In the genomic region with DNA sequence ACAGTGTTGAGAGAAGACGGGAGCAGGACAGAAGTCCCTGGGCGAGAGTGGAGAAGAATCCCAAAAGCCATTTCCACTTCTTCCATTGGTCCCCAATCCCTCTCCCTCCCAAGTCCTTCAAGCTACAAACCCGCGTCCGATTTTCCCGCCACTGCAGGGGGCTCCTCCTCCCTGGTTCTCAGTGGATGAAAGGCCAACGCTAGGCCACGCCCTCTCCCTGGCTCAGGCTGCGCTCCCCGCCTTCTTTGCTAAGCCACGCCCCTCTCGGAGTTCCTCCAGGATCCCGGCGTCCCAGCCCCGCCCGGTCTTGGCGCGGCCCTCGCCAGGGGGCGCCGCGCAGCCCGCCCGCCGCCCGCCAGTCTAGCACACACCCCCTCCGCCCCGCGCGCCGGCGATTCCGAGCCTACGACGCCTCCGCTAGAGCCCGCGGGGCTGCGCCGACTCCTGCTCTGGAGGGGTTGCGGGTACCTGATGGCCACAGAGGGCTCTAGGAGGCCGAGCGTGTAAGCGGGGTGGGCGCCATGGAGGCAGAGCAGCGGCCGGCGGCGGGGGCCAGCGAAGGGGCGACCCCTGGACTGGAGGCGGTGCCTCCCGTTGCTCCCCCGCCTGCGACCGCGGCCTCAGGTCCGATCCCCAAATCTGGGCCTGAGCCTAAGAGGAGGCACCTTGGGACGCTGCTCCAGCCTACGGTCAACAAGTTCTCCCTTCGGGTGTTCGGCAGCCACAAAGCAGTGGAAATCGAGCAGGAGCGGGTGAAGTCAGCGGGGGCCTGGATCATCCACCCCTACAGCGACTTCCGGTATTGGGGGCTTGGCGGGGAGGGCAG, we compare ENCODE assay signal across 8 cellular contexts. TPM values are rescaled to one million over a fixed set of nuclear protein-coding genes. Genes with fewer than 3 reads are reported as not detected.
DNase-seq lines count a peak whose midpoint lies in the region; ATAC-seq and TF ChIP-seq lines count a peak whose summit lies in the region.

A gene (plus strand): TSS at position 394 of the 826 bp plus-strand sequence. CDS start 128 bp downstream, at position 522.

- peak within 1 kb of the TSS; percentile 16 to 69 (median 52) for H3K27ac ChIP-seq in heart left ventricle
- peak within 1 kb of the TSS; percentile 85 to 86 (median 85) for H3K27ac ChIP-seq in transverse colon

- H3K4me3 ChIP-seq in heart left ventricle (peak within 1 kb of the TSS; percentile 33 to 82 (median 70)), transverse colon (peak within 1 kb of the TSS; percentile 56 to 90 (median 70))

- no peaks in the 10 kb centered on the region for H3K9me3 Mint-ChIP-seq in activated naive CD8-positive, alpha-beta T cell treated with anti-CD3 and anti-CD28 coated beads, Interleukin-2, amount 50 U/mL, for 24 hours

- H3K9me3 ChIP-seq in heart left ventricle (no peaks in the 10 kb centered on the region), transverse colon (no peaks in the 10 kb centered on the region)

- H3K27me3 ChIP-seq in heart left ventricle, result no peaks in the 10 kb centered on the region
- no peaks in the 10 kb centered on the region for H3K27me3 ChIP-seq in transverse colon

- peak within 1 kb of the TSS; percentile 74 for H3K4me3 Mint-ChIP-seq in activated naive CD8-positive, alpha-beta T cell treated with anti-CD3 and anti-CD28 coated beads, Interleukin-2, amount 50 U/mL, for 24 hours

- H3K27me3 Mint-ChIP-seq in activated naive CD8-positive, alpha-beta T cell treated with anti-CD3 and anti-CD28 coated beads, Interleukin-2, amount 50 U/mL, for 24 hours, result no peaks in the 10 kb centered on the region

- H3K36me3 ChIP-seq in heart left ventricle (no peaks in the 10 kb centered on the region), transverse colon (no peaks in the 10 kb centered on the region)

- in situ Hi-C loops in transverse colon (cut with MboI; ENCODE audit: low pct_ligation_motif_present in 1 of 4, low pct_unique_long_range_greater_than_20kb in 1 of 4, low sequenced_read_pairs in 3 of 4), result loop anchor here in 3 of 4 donors (5.0 to 10.0 kb wide), 2 partner anchors 45 to 48 kb away; a partner anchor contains a TSS

- 0 to 1% (median 1%) methylated on average over 40 to 68 of the region's 68 CpGs for WGBS in heart left ventricle, 4 donors
- WGBS in transverse colon (ENCODE audit: low coverage in 1 of 2), 2 donors, result 1 to 8% methylated on average over 6 to 50 of the region's 68 CpGs

- no peak for TF ChIP-seq EP300 in transverse colon (IDR thresholded peaks at IDR 0.05; ENCODE audit: low read depth)

- TF ChIP-seq CTCF in GM12872 (IDR thresholded peaks at IDR 0.05; ENCODE audit: insufficient read depth, low read depth, low read length), result peak; percentile 56
- peak; percentile 58 to 98 (median 86) for TF ChIP-seq CTCF in heart left ventricle (IDR thresholded peaks at IDR 0.05)
- peak; percentile 11 to 79 (median 58) for TF ChIP-seq CTCF in transverse colon (IDR thresholded peaks at IDR 0.05)

- H3K36me3 Mint-ChIP-seq in activated naive CD8-positive, alpha-beta T cell treated with anti-CD3 and anti-CD28 coated beads, Interleukin-2, amount 50 U/mL, for 24 hours (ENCODE audit: low read depth), result peaks cover 6% of the 10 kb centered on the region

- H3K27ac Mint-ChIP-seq in activated naive CD8-positive, alpha-beta T cell treated with anti-CD3 and anti-CD28 coated beads, Interleukin-2, amount 50 U/mL, for 24 hours, result peak within 1 kb of the TSS; percentile 75

- H3K4me1 ChIP-seq in heart left ventricle (peaks cover 4 to 31% (median 21%) of the 10 kb centered on the region in 12 donors), transverse colon (peaks cover 7 to 28% (median 23%) of the 10 kb centered on the region in 4 donors)

- intact Hi-C loops in heart left ventricle (cut with DNase I), result loop anchor here in 8 of 10 donors (1.0 to 5.0 kb wide), 4 partner anchors 31 to 46 kb away; a partner anchor contains a TSS
- intact Hi-C loops in transverse colon (cut with DNase I; ENCODE audit: low total_unique reads), result loop anchor here (5.0 kb wide), 1 partner anchor 45 kb away; a partner anchor contains a TSS

- DNase-seq in NCI-H1436 (lab: John Stamatoyannopoulos, UW) (peak; percentile 98), SW 1271 (lab: John Stamatoyannopoulos, UW) (peak; percentile 59 to 85), heart left ventricle (peak; percentile 98 to 99 (median 98)), pons (ENCODE audit: low spot score) (peak; percentile 97), transverse colon (peak; percentile 99)
- DNase-seq in activated naive CD8-positive, alpha-beta T cell treated with anti-CD3 and anti-CD28 coated beads, Interleukin-2, amount 50 U/mL, for 24 hours, result peak; percentile 98

- peak in 1 of 2 donors; percentile 25 for TF ChIP-seq POLR2A in heart left ventricle (IDR thresholded peaks at IDR 0.05)
- TF ChIP-seq POLR2A in transverse colon (IDR thresholded peaks at IDR 0.05), result no peak

- peak; percentile 72 for ATAC-seq in HG02840 (IDR thresholded peaks at IDR 0.05; ENCODE audit: low FRiP score, unreplicated experiment)
- peak; percentile 67 for ATAC-seq in activated naive CD8-positive, alpha-beta T cell treated with anti-CD3 and anti-CD28 coated beads, Interleukin-2, amount 50 U/mL, for 24 hours
- peak; percentile 89 to 94 (median 92) for ATAC-seq in heart left ventricle

- H3K4me1 Mint-ChIP-seq in activated naive CD8-positive, alpha-beta T cell treated with anti-CD3 and anti-CD28 coated beads, Interleukin-2, amount 50 U/mL, for 24 hours, result peaks cover 34% of the 10 kb centered on the region

RNA-seq across cellular contexts. Expression of the gene that starts here (rescaled TPM):
- total RNA-seq in heart left ventricle, result 1 to 10 TPM in 4 of 9 donors, under 1 TPM in 5; 0.49 to 1.7 (median 0.99) TPM
- 1 to 10 TPM; 1.2 to 1.4 TPM for polyA plus RNA-seq in heart left ventricle
- 10 to 100 TPM; 13.0 to 34.0 (median 22.2) TPM for total RNA-seq in transverse colon

Comparison
In these comparisons a context has a peak if more than half of its experiments do, and no peak if none do; other contexts are left out.
1. Peak in every context shown above with its lines: DNase-seq, ATAC-seq, H3K4me3 ChIP-seq and H3K27ac ChIP-seq.
2. RNA of the gene that starts here (total RNA-seq): 13.0 to 34.0 TPM in transverse colon; 0.49 to 1.7 TPM in heart left ventricle; every median in the first group is over 4 times any median in the second.